21 cellular contexts compared by ENCODE assay signal in the genomic region with DNA sequence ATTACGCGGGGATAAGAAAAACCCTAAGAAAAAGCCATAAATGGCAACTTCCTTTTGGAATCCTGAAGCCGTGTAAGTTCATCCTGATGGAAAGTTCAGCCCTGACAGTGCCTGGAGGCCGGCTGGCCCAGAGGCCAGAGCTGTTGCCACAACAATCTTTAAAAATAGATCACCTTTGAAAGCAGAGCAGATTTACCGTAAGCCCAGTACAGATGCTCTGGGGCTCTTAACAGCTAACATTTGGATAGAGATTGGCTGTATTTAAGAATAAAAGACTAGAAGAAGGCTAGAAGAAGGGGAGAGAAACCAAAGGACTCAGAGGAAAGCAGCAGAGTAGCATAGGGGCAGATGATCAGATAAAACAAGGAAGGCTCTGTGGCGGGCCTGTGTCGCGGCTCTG.
DNase-seq lines count a peak whose midpoint lies in the region; ATAC-seq and TF ChIP-seq lines count a peak whose summit lies in the region.
"Had no signal": no experiment of that assay in that cellular context is flagged by ENCODE, and none has a peak within 500 bp of the region (broad histone marks: within the 10 kb centered on the region; RNA-seq: fewer than 3 reads in every experiment).

No MANE protein-coding gene starts in this region.

- no peaks in the 10 kb centered on the region for H3K9me3 ChIP-seq in adrenal gland (replicated peaks in 1 of 3)
- no peaks in the 10 kb centered on the region for H3K9me3 ChIP-seq in gastroesophageal sphincter
- no peaks in the 10 kb centered on the region for H3K9me3 ChIP-seq in muscle layer of duodenum (ENCODE audit: control insufficient read depth in 1 of 2, low read length in 2 of 2)
- no peaks in the 10 kb centered on the region for H3K9me3 ChIP-seq in suprapubic skin
- H3K9me3 ChIP-seq: ovary had no signal

- H3K4me3 ChIP-seq in adrenal gland: no peak overlapping the region
- H3K4me3 ChIP-seq in gastroesophageal sphincter: no peak overlapping the region
- H3K4me3 ChIP-seq in muscle layer of duodenum (ENCODE audit: low read depth in 1 of 2, low read length in 2 of 2): no peak overlapping the region
- H3K4me3 ChIP-seq in suprapubic skin: no peak overlapping the region
- H3K4me3 ChIP-seq: ovary, smooth muscle cell had no signal

- H3K4me1 ChIP-seq in adrenal gland (replicated peaks in 1 of 2): peaks cover 12 to 58% of the 10 kb centered on the region in 2 donors
- H3K4me1 ChIP-seq in gastroesophageal sphincter: peaks cover 4 to 99% (median 10%) of the 10 kb centered on the region in 3 donors
- H3K4me1 ChIP-seq in muscle layer of duodenum (ENCODE audit: control insufficient read depth in 1 of 2, insufficient read depth in 2 of 2, low read length in 2 of 2): peaks cover 0 to 14% of the 10 kb centered on the region in 2 donors
- peaks cover 2% of the 10 kb centered on the region for H3K4me1 ChIP-seq in suprapubic skin
- H3K4me1 ChIP-seq: foreskin keratinocyte had no signal

- TF ChIP-seq EP300 in gastroesophageal sphincter (IDR thresholded peaks at IDR 0.05) (peak; percentile 73), suprapubic skin (IDR thresholded peaks at IDR 0.05) (peak; percentile 64)

- peak overlapping the region in 4 of 5 donors; percentile 0 to 91 (median 56) for H3K27ac ChIP-seq in adrenal gland
- peak overlapping the region; percentile 92 to 100 (median 98) for H3K27ac ChIP-seq in gastroesophageal sphincter
- H3K27ac ChIP-seq in muscle layer of duodenum (ENCODE audit: low read length): peak overlapping the region; percentile 94
- no peak overlapping the region for H3K27ac ChIP-seq in suprapubic skin
- H3K27ac ChIP-seq: foreskin keratinocyte had no signal

- TF ChIP-seq CTCF in adrenal gland (IDR thresholded peaks at IDR 0.05): no peak
- TF ChIP-seq CTCF in gastroesophageal sphincter (IDR thresholded peaks at IDR 0.05): no peak
- no peak for TF ChIP-seq CTCF in suprapubic skin (IDR thresholded peaks at IDR 0.05)

- H3K36me3 ChIP-seq in adrenal gland (replicated peaks in 1 of 2): peaks cover 0 to 11% of the 10 kb centered on the region in 2 donors
- H3K36me3 ChIP-seq in gastroesophageal sphincter: peaks cover 0 to 7% of the 10 kb centered on the region in 2 donors
- peaks cover 0 to 4% of the 10 kb centered on the region in 2 donors for H3K36me3 ChIP-seq in muscle layer of duodenum (ENCODE audit: control insufficient read depth in 1 of 2, insufficient read depth in 2 of 2, low read length in 2 of 2)
- peaks cover 45% of the 10 kb centered on the region for H3K36me3 ChIP-seq in suprapubic skin
- H3K36me3 ChIP-seq: ovary had no signal

- TF ChIP-seq POLR2A in adrenal gland (IDR thresholded peaks at IDR 0.05) (no peak), gastroesophageal sphincter (IDR thresholded peaks at IDR 0.05) (peak in 1 of 2 donors; percentile 30), suprapubic skin (IDR thresholded peaks at IDR 0.05) (no peak)

- 49 to 64% (median 55%) methylated on average over 8 of the region's 8 CpGs for WGBS in adrenal gland, 4 donors
- 14 to 50% methylated on average over 8 of the region's 8 CpGs for WGBS in gastroesophageal sphincter (ENCODE audit: low coverage in 1 of 2), 2 donors
- 71% methylated on average over 8 of the region's 8 CpGs for WGBS in suprapubic skin

- ATAC-seq in gastroesophageal sphincter: peak; percentile 44
- no peak for ATAC-seq in GM19395 (IDR thresholded peaks at IDR 0.05; ENCODE audit: unreplicated experiment)
- ATAC-seq: foreskin keratinocyte, SK-N-SH treated with all-trans-retinoic acid at 6 μM for 48 hours had no signal

- H3K27me3 ChIP-seq in adrenal gland (no peaks in the 10 kb centered on the region), gastroesophageal sphincter (no peaks in the 10 kb centered on the region), muscle layer of duodenum (ENCODE audit: low read depth, low read length) (no peaks in the 10 kb centered on the region), suprapubic skin (no peaks in the 10 kb centered on the region)
- H3K27me3 ChIP-seq: foreskin keratinocyte, ovary had no signal

- DNase-seq in adrenal gland (peak in 3 of 7 donors; percentile 30 to 52 (median 36)), suprapubic skin (ENCODE audit: low spot score in 2 of 2) (no peak), HK-2 (ENCODE audit: unreplicated experiment) (no peak), NCI-H1048 (lab: John Stamatoyannopoulos, UW) (no peak), NCI-H2227 treated with DMSO at 0.1 percent for 48 hours (lab: John Stamatoyannopoulos, UW) (no peak)
- DNase-seq: activated CD4-positive, alpha-beta T cell treated with anti-CD3 and anti-CD28 coated beads for 1 hour; COR-L47; cortex of kidney; DND-41; foreskin keratinocyte; NCI-H1694 treated with DMSO at 0.1 percent for 48 hours; NCI-H226; NK-92 treated with Interleukin-12 subunit alpha and Interleukin-12 subunit beta, amount 100 ng/mL, for 24 hours; stimulated activated CD4-positive, alpha-beta T cell treated with anti-CD3 and anti-CD28 coated beads, Interleukin-4, amount 100 ng/mL, for 24 hours; T-helper 9 cell had no signal

- intact Hi-C loops in adrenal gland (cut with DNase I): no loop called here
